ENCODE assay signal across 18 cellular contexts in genomic region chr11:92070026-92070889, GRCh38.
DNase-seq lines count a peak whose midpoint lies in the region; ATAC-seq and TF ChIP-seq lines count a peak whose summit lies in the region.
"Had no signal": no experiment of that assay in that cellular context is flagged by ENCODE, and none has a peak within 500 bp of the region (broad histone marks: within the 10 kb centered on the region; RNA-seq: fewer than 3 reads in every experiment).

No MANE protein-coding gene starts in this region.

- H3K27ac ChIP-seq in SK-N-SH (ENCODE audit: low read depth in 2 of 2, low read length in 1 of 2) (no peak overlapping the region), VCaP (no peak overlapping the region)
- H3K27ac ChIP-seq in CD8-positive, alpha-beta T cell (ENCODE audit: low read depth, low read length), result no peak overlapping the region
- H3K27ac ChIP-seq: A549, upper lobe of left lung had no signal

- no peak overlapping the region for H3K4me2 ChIP-seq in SK-N-SH
- H3K4me2 ChIP-seq: A549 had no signal

- no peaks in the 10 kb centered on the region for H3K36me3 ChIP-seq in SK-N-SH (replicated peaks in 1 of 2; ENCODE audit: control insufficient read depth in 1 of 2, insufficient read depth in 2 of 2, low read length in 1 of 2)
- no peaks in the 10 kb centered on the region for H3K36me3 ChIP-seq in CD8-positive, alpha-beta T cell (ENCODE audit: insufficient read depth, low read length)
- H3K36me3 ChIP-seq: upper lobe of left lung had no signal

- 80% methylated on average over 1 of the region's 1 CpG for WGBS in SK-N-SH (ENCODE audit: low lambda C conversion rate)

- no peaks in the 10 kb centered on the region for H4K20me1 ChIP-seq in SK-N-SH (ENCODE audit: insufficient read depth)

- H3K27ac Mint-ChIP-seq in CD8-positive, alpha-beta T cell, result no peak overlapping the region
- H3K27ac Mint-ChIP-seq: activated CD4-positive, alpha-beta memory T cell treated with anti-CD3 and anti-CD28 coated beads for 36 hours; activated naive CD4-positive, alpha-beta T cell treated with anti-CD3 and anti-CD28 coated beads, Interleukin-2, amount 50 U/mL, for 72 hours; activated T-cell treated with anti-CD3 and anti-CD28 coated beads, Interleukin-2, amount 50 U/mL, for 24 hours; CD8-positive, alpha-beta memory T cell had no signal

- peaks cover 0 to 2% of the 10 kb centered on the region in 2 experiments; a peak in 1 of 4 replicates for H3K4me1 ChIP-seq in SK-N-SH (ENCODE audit: control insufficient read depth in 1 of 2, insufficient read depth in 2 of 2, low read depth in 1 of 2, low read length in 1 of 2)
- H3K4me1 ChIP-seq in CD8-positive, alpha-beta T cell (ENCODE audit: insufficient read depth, low read length), result no peaks in the 10 kb centered on the region
- H3K4me1 ChIP-seq: A549, upper lobe of left lung had no signal

- no peaks in the 10 kb centered on the region for H3K9me3 ChIP-seq in SK-N-SH
- H3K9me3 ChIP-seq in CD8-positive, alpha-beta T cell (ENCODE audit: low read length), result no peaks in the 10 kb centered on the region

- CTCF ChIA-PET in SK-N-SH (lab: Yijun Ruan, JAX), result no interaction called here
- CTCF ChIA-PET in CD8-positive, alpha-beta T cell (lab: Charles Lee), result no interaction called here

- no peaks in the 10 kb centered on the region for H3K27me3 Mint-ChIP-seq in CD8-positive, alpha-beta T cell (ENCODE audit: low read depth)
- H3K27me3 Mint-ChIP-seq: activated CD4-positive, alpha-beta memory T cell treated with anti-CD3 and anti-CD28 coated beads for 36 hours; activated T-cell treated with anti-CD3 and anti-CD28 coated beads, Interleukin-2, amount 50 U/mL, for 24 hours; CD8-positive, alpha-beta memory T cell had no signal

- H3K27me3 ChIP-seq in SK-N-SH (ENCODE audit: insufficient read depth), result no peaks in the 10 kb centered on the region
- H3K27me3 ChIP-seq in CD8-positive, alpha-beta T cell (ENCODE audit: insufficient read depth, low read length), result no peaks in the 10 kb centered on the region
- H3K27me3 ChIP-seq: upper lobe of left lung had no signal

- no peaks in the 10 kb centered on the region for H3K4me1 Mint-ChIP-seq in CD8-positive, alpha-beta T cell (ENCODE audit: low read depth)
- H3K4me1 Mint-ChIP-seq: CD8-positive, alpha-beta memory T cell had no signal

- no peaks in the 10 kb centered on the region for H3K36me3 Mint-ChIP-seq in CD8-positive, alpha-beta T cell
- H3K36me3 Mint-ChIP-seq: activated CD4-positive, alpha-beta memory T cell treated with anti-CD3 and anti-CD28 coated beads for 36 hours; CD8-positive, alpha-beta memory T cell had no signal

- H3K9ac ChIP-seq in SK-N-SH, result no peak overlapping the region

- no peak for ATAC-seq in SK-N-SH treated with all-trans-retinoic acid at 6 μM for 48 hours
- no peak for ATAC-seq in CD8-positive, alpha-beta T cell
- ATAC-seq: A549; activated naive CD4-positive, alpha-beta T cell treated with anti-CD3 and anti-CD28 coated beads, Interleukin-2, amount 50 U/mL, for 72 hours had no signal

- H3K4me3 ChIP-seq in SK-N-SH (ENCODE audit: low read depth in 2 of 2, low read length in 1 of 2), result no peak overlapping the region
- no peak overlapping the region for H3K4me3 ChIP-seq in fibroblast of villous mesenchyme (ENCODE audit: low read depth, low read length)
- no peak overlapping the region for H3K4me3 ChIP-seq in CD8-positive, alpha-beta T cell (ENCODE audit: low read depth, low read length)
- H3K4me3 ChIP-seq: A549, upper lobe of left lung had no signal

- no peaks in the 10 kb centered on the region for H3K79me2 ChIP-seq in SK-N-SH (ENCODE audit: insufficient read depth)

- no peaks in the 10 kb centered on the region for H3K9me2 ChIP-seq in SK-N-SH

- H2AFZ ChIP-seq in SK-N-SH (ENCODE audit: low read depth), result no peak overlapping the region

- DNase-seq in SK-N-SH (no peak), fibroblast of villous mesenchyme (ENCODE audit: low read depth) (peak; percentile 6), stromal cell of bone marrow (ENCODE audit: low read depth) (peak; percentile 5), 8988T (no peak), NCI-H510A treated with DMSO at 0.1 percent for 48 hours (lab: John Stamatoyannopoulos, UW) (no peak)
- DNase-seq in CD8-positive, alpha-beta T cell, result no peak
- DNase-seq: activated CD4-positive, alpha-beta memory T cell treated with anti-CD3 and anti-CD28 coated beads for 36 hours; activated T-cell treated with anti-CD3 and anti-CD28 coated beads, Interleukin-2, amount 50 U/mL, for 24 hours; CD8-positive, alpha-beta memory T cell; central memory CD4-positive, alpha-beta T cell; effector CD8-positive, alpha-beta T cell; NCI-H1694; stimulated activated naive CD4-positive, alpha-beta T cell; upper lobe of left lung had no signal

- TF ChIP-seq RAD21 in SK-N-SH (IDR thresholded peaks at IDR 0.05; ENCODE audit: low read length), result no peak; the same call in 1 of the 2 replicates

- intact Hi-C loops in CD8-positive, alpha-beta T cell (cut with DNase I, micrococcal nuclease), result no loop called here

- no peaks in the 10 kb centered on the region for H3F3A ChIP-seq in SK-N-SH (replicated peaks; ENCODE audit: insufficient read depth)

- H3K4me3 Mint-ChIP-seq in CD8-positive, alpha-beta T cell, result no peak overlapping the region
- H3K4me3 Mint-ChIP-seq: activated CD4-positive, alpha-beta memory T cell treated with anti-CD3 and anti-CD28 coated beads for 36 hours; activated T-cell treated with anti-CD3 and anti-CD28 coated beads, Interleukin-2, amount 50 U/mL, for 24 hours; CD8-positive, alpha-beta memory T cell had no signal

- TF ChIP-seq CTCF in SK-N-SH (IDR thresholded peaks at IDR 0.05), result peak; percentile 30
- TF ChIP-seq CTCF in VCaP (conservative IDR thresholded peaks at IDR 0.05), result peak; percentile 42
- TF ChIP-seq CTCF in fibroblast of villous mesenchyme (IDR thresholded peaks at IDR 0.05; ENCODE audit: insufficient read depth, low read depth, low read length), result peak; percentile 11
- TF ChIP-seq CTCF in CD8-positive, alpha-beta T cell (IDR thresholded peaks at IDR 0.05), result no peak

- TF ChIP-seq EP300 in SK-N-SH (IDR thresholded peaks at IDR 0.05; ENCODE audit: borderline replicate concordance in 1 of 2, low read depth in 1 of 2, low read length in 1 of 2), result no peak

- POLR2A ChIA-PET in SK-N-SH (lab: Yijun Ruan, JAX), result no interaction called here
- POLR2A ChIA-PET in CD8-positive, alpha-beta T cell (lab: Charles Lee), result no interaction called here

- H3K9me3 Mint-ChIP-seq in CD8-positive, alpha-beta T cell, result peaks cover 10% of the 10 kb centered on the region

TF ChIP-seq in SK-N-SH, 30 proteins besides CTCF, POLR2A, EP300 and RAD21:
- TF ChIP-seq RCOR1 (IDR thresholded peaks at IDR 0.05; ENCODE audit: low read length), result no peak
- TF ChIP-seq YY1 (IDR thresholded peaks at IDR 0.05; ENCODE audit: low read depth), result no peak
- TF ChIP-seq TCF12 (IDR thresholded peaks at IDR 0.05), result no peak
- no peak for TF ChIP-seq FOSL2 (IDR thresholded peaks at IDR 0.05; ENCODE audit: borderline replicate concordance, low read depth)

TF ChIP-seq in SK-N-SH treated with all-trans-retinoic acid at 6 μM for 48 hours, 23 proteins besides CTCF, POLR2A, EP300 and RAD21:
- TF ChIP-seq ARNTL (CRISPR knock-in tag; IDR thresholded peaks at IDR 0.05; ENCODE audit: borderline replicate concordance, low read depth) (no peak), CSRNP3 (CRISPR knock-in tag; IDR thresholded peaks at IDR 0.05) (no peak), CSDC2 (CRISPR knock-in tag; IDR thresholded peaks at IDR 0.05) (no peak)

Comparison
In these comparisons a context has a peak if more than half of its experiments do, and no peak if none do; other contexts are left out.
1. DNase-seq: peak in fibroblast of villous mesenchyme (single experiment) and stromal cell of bone marrow (single experiment); none in SK-N-SH (single experiment), 8988T (single experiment), CD8-positive, alpha-beta T cell (0 of 7) and NCI-H510A treated with DMSO at 0.1 percent for 48 hours (single experiment).